ENCODE assay signal across 22 cellular contexts in genomic region chr4:132417220-132417619, GRCh38.
A peak's percentile ranks its signal among the peaks of the same experiment; 100 is the strongest.
DNase-seq lines count a peak whose midpoint lies in the region; FAIRE-seq and TF ChIP-seq lines count a peak whose summit lies in the region.
"Had no signal": no experiment of that assay in that cellular context is flagged by ENCODE, and none has a peak within 500 bp of the region (broad histone marks: within the 10 kb centered on the region; RNA-seq: fewer than 3 reads in every experiment).

No MANE protein-coding gene starts in this region.

- no peak for FAIRE-seq in GM12892 (lab: Jason Lieb, UNC)
- FAIRE-seq: K562 had no signal

- H3K23ac ChIP-seq in mesendoderm (ENCODE audit: low read length): no peak overlapping the region

- H3K4me3 ChIP-seq in astrocyte of the spinal cord (ENCODE audit: low read depth, low read length) (no peak overlapping the region), mesendoderm (ENCODE audit: low read length) (no peak overlapping the region), brain microvascular endothelial cell (ENCODE audit: low read depth, low read length) (no peak overlapping the region)
- H3K4me3 ChIP-seq: HAP-1, K562, Peyer's patch had no signal

- no peaks in the 10 kb centered on the region for H3K27me3 ChIP-seq in mesendoderm (ENCODE audit: insufficient read depth, low read length, poor library complexity)
- no peaks in the 10 kb centered on the region for H3K27me3 ChIP-seq in brain microvascular endothelial cell (replicated peaks)
- H3K27me3 ChIP-seq: Peyer's patch had no signal

- H3K79me1 ChIP-seq in mesendoderm (ENCODE audit: low read length): no peaks in the 10 kb centered on the region

- no peak overlapping the region for H3K56ac ChIP-seq in mesendoderm (ENCODE audit: low read length)

- H3K27ac ChIP-seq in mesendoderm (ENCODE audit: low read depth, low read length) (no peak overlapping the region), brain microvascular endothelial cell (no peak overlapping the region)
- H3K27ac ChIP-seq: 22Rv1, Peyer's patch had no signal

- H2BK120ac ChIP-seq in mesendoderm (ENCODE audit: low read depth, low read length): no peak overlapping the region

- in situ Hi-C loops in astrocyte of the spinal cord (cut with HindIII; ENCODE audit: low sequenced_read_pairs): no loop called here
- in situ Hi-C loops in brain microvascular endothelial cell (cut with HindIII; ENCODE audit: low pct_ligation_motif_present, low sequenced_read_pairs): no loop called here

- H3K36me3 ChIP-seq in mesendoderm (ENCODE audit: control insufficient read depth, insufficient read depth, low read length) (no peaks in the 10 kb centered on the region), brain microvascular endothelial cell (replicated peaks) (no peaks in the 10 kb centered on the region)
- H3K36me3 ChIP-seq: HAP-1, Peyer's patch had no signal

- H2BK5ac ChIP-seq in mesendoderm (ENCODE audit: low read length): no peak overlapping the region

- TF ChIP-seq CTCF in astrocyte of the spinal cord (IDR thresholded peaks at IDR 0.05; ENCODE audit: low read depth, low read length): no peak
- no peak for TF ChIP-seq CTCF in brain microvascular endothelial cell (IDR thresholded peaks at IDR 0.05; ENCODE audit: low read depth, low read length, missing control alignments)

- H4K8ac ChIP-seq in mesendoderm (ENCODE audit: low read depth, low read length): no peak overlapping the region

- no peak overlapping the region for H3K4ac ChIP-seq in mesendoderm (ENCODE audit: low read depth, low read length)

- WGBS in mesendoderm (ENCODE audit: extremely low coverage, insufficient coverage, low lambda C conversion rate): 50% methylated on average over 1 of the region's 3 CpGs

- H2BK15ac ChIP-seq in mesendoderm (replicated peaks; ENCODE audit: low read depth): no peak overlapping the region

- H3K4me2 ChIP-seq in mesendoderm (ENCODE audit: low read length): no peak overlapping the region

- no peak for TF ChIP-seq POLR2A in GM12892 (IDR thresholded peaks at IDR 0.05; ENCODE audit: low read depth, low read length)

- H4K5ac ChIP-seq in mesendoderm (ENCODE audit: low read length): no peak overlapping the region

- DNase-seq in DMS 273 (lab: John Stamatoyannopoulos, UW; ENCODE audit: unreplicated experiment) (peak; percentile 2), DMS 273 treated with DMSO at 0.1 percent for 48 hours (lab: John Stamatoyannopoulos, UW) (no peak), LHCN-M2 (ENCODE audit: low read depth) (peak; percentile 6), astrocyte of the spinal cord (ENCODE audit: low read depth, low spot score) (peak; percentile 14), mesendoderm (peak; percentile 68), GM12892 (ENCODE audit: insufficient read length) (no peak), brain microvascular endothelial cell (no peak)
- DNase-seq in NK-92 treated with Interleukin-12 subunit alpha and Interleukin-12 subunit beta, amount 100 ng/mL, for 24 hours (lab: John Stamatoyannopoulos, UW): no peak
- DNase-seq: Caco-2; CD4-positive, CD25-positive, alpha-beta regulatory T cell; DMS79; MV-4-11; NCI-H1417; NCI-H187; NCI-H226; NCI-H524 treated with DMSO at 0.1 percent for 48 hours; Peyer's patch; Right ventricle myocardium superior; SW 1271 had no signal

- no peak overlapping the region for H3K9ac ChIP-seq in mesendoderm (ENCODE audit: low read length)

- no peaks in the 10 kb centered on the region for H3K79me2 ChIP-seq in mesendoderm (ENCODE audit: control insufficient read depth, insufficient read depth, low read length)

- H3K18ac ChIP-seq in mesendoderm (ENCODE audit: low read length): no peak overlapping the region

- H3K4me1 ChIP-seq in mesendoderm (ENCODE audit: control insufficient read depth, low read depth, low read length): no peaks in the 10 kb centered on the region
- H3K4me1 ChIP-seq: Caco-2, HAP-1, Peyer's patch had no signal

- no peak overlapping the region for H2AK5ac ChIP-seq in mesendoderm (ENCODE audit: low read length)

Comparison
In these comparisons a context has a peak if more than half of its experiments do, and no peak if none do; other contexts are left out.
1. DNase-seq: peak in DMS 273 (single experiment), LHCN-M2 (single experiment), astrocyte of the spinal cord (single experiment) and mesendoderm (single experiment); none in DMS 273 treated with DMSO at 0.1 percent for 48 hours (single experiment), GM12892 (single experiment), brain microvascular endothelial cell (single experiment) and NK-92 treated with Interleukin-12 subunit alpha and Interleukin-12 subunit beta, amount 100 ng/mL, for 24 hours (single experiment).